Comparison of ENCODE assay signal across 16 cellular contexts in genomic region chr6:131116321-131116720, GRCh38.
"Had no signal": no experiment of that assay in that cellular context is flagged by ENCODE, and none has a peak within 500 bp of the region (broad histone marks: within the 10 kb centered on the region; RNA-seq: fewer than 3 reads in every experiment).

No MANE protein-coding gene starts in this region.

- H3K9me3 ChIP-seq: MG63, Peyer's patch, SJSA1 had no signal

- H3K4me3 ChIP-seq: MG63, Peyer's patch, SJSA1, SK-N-MC had no signal

- H3K27me3 ChIP-seq: MG63, Peyer's patch, SJSA1 had no signal

- DNase-seq: MG63, NCI-H1092, NCI-H1417 treated with DMSO at 0.1 percent for 48 hours, NCI-H187, NCI-H2029, NCI-H2081 treated with DMSO at 0.1 percent for 48 hours, NCI-H2171, NCI-H510A, NCI-H524 treated with DMSO at 0.1 percent for 48 hours, NCI-H774, Peyer's patch, SHP77 treated with DMSO at 0.1 percent for 48 hours, T-cell had no signal

- H3K4me1 ChIP-seq: SJSA1 had no signal

- H3K36me3 ChIP-seq: MG63, Peyer's patch, SJSA1 had no signal

- ATAC-seq: Right ventricle myocardium inferior, T-cell had no signal

- H3K27ac ChIP-seq: Peyer's patch, SJSA1, SK-N-MC had no signal
